In the genomic region with DNA sequence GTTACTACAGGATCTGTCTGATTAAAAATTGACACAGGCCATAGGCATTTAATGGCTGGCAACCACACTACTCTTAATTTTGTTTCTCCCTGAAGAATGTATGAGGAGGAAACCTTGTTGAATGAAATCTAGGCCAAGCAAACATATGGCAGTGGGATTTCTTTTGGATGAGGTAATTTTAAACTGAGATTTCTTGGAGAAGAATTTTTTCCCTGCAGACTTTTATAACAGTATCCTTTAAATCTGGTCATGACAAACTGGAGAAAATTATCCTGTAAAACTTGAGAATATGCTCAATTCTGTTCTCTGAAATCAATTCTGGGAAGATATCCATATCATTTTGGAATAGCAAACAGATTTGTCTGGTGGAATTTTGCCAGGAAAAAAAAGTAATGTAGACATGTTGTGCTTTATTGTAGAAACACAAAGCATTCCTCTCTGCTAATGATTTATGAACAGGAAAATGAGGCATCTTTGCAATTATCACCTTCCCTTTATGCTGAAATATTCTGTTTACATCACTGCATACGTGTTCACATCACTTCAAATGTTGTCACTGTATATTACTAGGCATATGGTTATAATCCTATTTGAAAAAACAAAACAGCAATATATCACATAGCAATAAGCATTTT, we compare ENCODE assay signal across 11 cellular contexts.
DNase-seq lines count a peak whose midpoint lies in the region; FAIRE-seq and TF ChIP-seq lines count a peak whose summit lies in the region.
"Had no signal": no experiment of that assay in that cellular context is flagged by ENCODE, and none has a peak within 500 bp of the region (broad histone marks: within the 10 kb centered on the region; RNA-seq: fewer than 3 reads in every experiment).

No MANE protein-coding gene starts in this region.

- H3K27ac ChIP-seq in VCaP (peak overlapping the region; percentile 21), dorsolateral prefrontal cortex (no peak overlapping the region)
- H3K27ac ChIP-seq: uterus had no signal

- TF ChIP-seq CTCF in VCaP (conservative IDR thresholded peaks at IDR 0.05) (no peak), foreskin fibroblast (IDR thresholded peaks at IDR 0.05; ENCODE audit: low read depth, low read length) (no peak), dorsolateral prefrontal cortex (IDR thresholded peaks at IDR 0.05 in 54 of 56, conservative IDR thresholded peaks at IDR 0.05 in 2 of 56; ENCODE audit: low read depth in 1 of 56, partially characterized antibody in 56 of 56) (no peak)

- no peaks in the 10 kb centered on the region for H3K27me3 ChIP-seq in dorsolateral prefrontal cortex
- H3K27me3 ChIP-seq: uterus had no signal

- DNase-seq in H54 (ENCODE audit: insufficient read length, low spot score) (no peak), foreskin fibroblast (peak; percentile 65 to 85), stromal cell of bone marrow (ENCODE audit: low read depth) (peak; percentile 25), NCI-H1105 (lab: John Stamatoyannopoulos, UW) (no peak), T-helper 2 cell (no peak), dorsolateral prefrontal cortex (no peak)
- DNase-seq: midbrain, SHP77 treated with DMSO at 0.1 percent for 48 hours, uterus had no signal

- no peak for TF ChIP-seq POLR2A in H54 (IDR thresholded peaks at IDR 0.05; ENCODE audit: low read depth, low read length)

- H3K4me3 ChIP-seq in foreskin fibroblast (ENCODE audit: low read depth in 1 of 2, low read length in 2 of 2): no peak overlapping the region
- no peak overlapping the region for H3K4me3 ChIP-seq in dorsolateral prefrontal cortex
- H3K4me3 ChIP-seq: K562, uterus had no signal

- peak; percentile 50 for FAIRE-seq in H54 (lab: Jason Lieb, UNC)
- FAIRE-seq: K562 had no signal

- intact Hi-C loops in dorsolateral prefrontal cortex (cut with DNase I): no loop called here

Comparison
In these comparisons a context has a peak if more than half of its experiments do, and no peak if none do; other contexts are left out.
1. DNase-seq: peak in foreskin fibroblast (2 of 2) and stromal cell of bone marrow (single experiment); none in H54 (single experiment), NCI-H1105 (single experiment), T-helper 2 cell (0 of 5) and dorsolateral prefrontal cortex (0 of 10).